ENCODE assay signal across 1 cellular context in the genomic region with DNA sequence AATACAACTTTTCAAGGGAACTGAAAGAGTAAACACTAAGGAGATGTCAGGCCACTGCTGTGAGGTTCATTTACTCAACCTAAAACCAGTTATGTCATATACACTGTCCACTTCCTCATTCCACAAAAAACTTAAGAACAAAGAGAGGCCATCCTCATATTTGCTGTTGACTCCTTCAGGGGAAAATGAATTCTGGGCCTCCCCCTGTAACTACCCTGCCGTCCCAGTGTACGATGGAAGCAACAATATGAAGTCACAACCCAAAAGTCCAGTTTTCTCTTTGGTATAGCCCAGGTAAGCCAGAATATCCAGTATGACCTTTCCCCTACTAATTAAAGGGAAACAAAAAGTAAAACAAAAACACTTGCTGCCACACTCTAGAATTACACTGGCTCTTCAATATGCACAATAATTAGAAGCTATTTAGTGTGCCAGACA.
TF ChIP-seq lines count a peak whose summit lies in the region.

No MANE protein-coding gene starts in this region.

TF ChIP-seq in GM12878, 131 proteins besides CTCF, POLR2A, EP300 and RAD21 (continued from another document and continues in another):
- TF ChIP-seq, protein P1, sequence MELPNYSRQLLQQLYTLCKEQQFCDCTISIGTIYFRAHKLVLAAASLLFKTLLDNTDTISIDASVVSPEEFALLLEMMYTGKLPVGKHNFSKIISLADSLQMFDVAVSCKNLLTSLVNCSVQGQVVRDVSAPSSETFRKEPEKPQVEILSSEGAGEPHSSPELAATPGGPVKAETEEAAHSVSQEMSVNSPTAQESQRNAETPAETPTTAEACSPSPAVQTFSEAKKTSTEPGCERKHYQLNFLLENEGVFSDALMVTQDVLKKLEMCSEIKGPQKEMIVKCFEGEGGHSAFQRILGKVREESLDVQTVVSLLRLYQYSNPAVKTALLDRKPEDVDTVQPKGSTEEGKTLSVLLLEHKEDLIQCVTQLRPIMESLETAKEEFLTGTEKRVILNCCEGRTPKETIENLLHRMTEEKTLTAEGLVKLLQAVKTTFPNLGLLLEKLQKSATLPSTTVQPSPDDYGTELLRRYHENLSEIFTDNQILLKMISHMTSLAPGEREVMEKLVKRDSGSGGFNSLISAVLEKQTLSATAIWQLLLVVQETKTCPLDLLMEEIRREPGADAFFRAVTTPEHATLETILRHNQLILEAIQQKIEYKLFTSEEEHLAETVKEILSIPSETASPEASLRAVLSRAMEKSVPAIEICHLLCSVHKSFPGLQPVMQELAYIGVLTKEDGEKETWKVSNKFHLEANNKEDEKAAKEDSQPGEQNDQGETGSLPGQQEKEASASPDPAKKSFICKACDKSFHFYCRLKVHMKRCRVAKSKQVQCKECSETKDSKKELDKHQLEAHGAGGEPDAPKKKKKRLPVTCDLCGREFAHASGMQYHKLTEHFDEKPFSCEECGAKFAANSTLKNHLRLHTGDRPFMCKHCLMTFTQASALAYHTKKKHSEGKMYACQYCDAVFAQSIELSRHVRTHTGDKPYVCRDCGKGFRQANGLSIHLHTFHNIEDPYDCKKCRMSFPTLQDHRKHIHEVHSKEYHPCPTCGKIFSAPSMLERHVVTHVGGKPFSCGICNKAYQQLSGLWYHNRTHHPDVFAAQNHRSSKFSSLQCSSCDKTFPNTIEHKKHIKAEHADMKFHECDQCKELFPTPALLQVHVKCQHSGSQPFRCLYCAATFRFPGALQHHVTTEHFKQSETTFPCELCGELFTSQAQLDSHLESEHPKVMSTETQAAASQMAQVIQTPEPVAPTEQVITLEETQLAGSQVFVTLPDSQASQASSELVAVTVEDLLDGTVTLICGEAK (IDR thresholded peaks at IDR 0.05; ENCODE audit: borderline replicate concordance), result no peak
- TF ChIP-seq TARDBP (IDR thresholded peaks at IDR 0.05; ENCODE audit: borderline replicate concordance) (no peak), HDAC6 (IDR thresholded peaks at IDR 0.05; ENCODE audit: unreplicated experiment) (no peak), CREM (IDR thresholded peaks at IDR 0.05; ENCODE audit: low read depth) (peak; percentile 81; the same call in 1 of the 2 replicates), FOXK2 (IDR thresholded peaks at IDR 0.05) (no peak), SMAD1 (IDR thresholded peaks at IDR 0.05; ENCODE audit: low read depth, partially characterized antibody) (peak; percentile 41), JUND (IDR thresholded peaks at IDR 0.05; ENCODE audit: low read depth, low read length) (peak; percentile 78; the same call in 1 of the 2 replicates), PAX8 (IDR thresholded peaks at IDR 0.05) (no peak), CEBPB (IDR thresholded peaks at IDR 0.05; ENCODE audit: borderline replicate concordance in 1 of 2, low read depth in 2 of 2, low read length in 2 of 2) (0 out of 4 replicates have a peak, but pooled peaks of 1 of the 2 experiments have one; percentile 54), FOS (IDR thresholded peaks at IDR 0.05; ENCODE audit: borderline replicate concordance, extremely low read depth, insufficient read length) (no peak), RCOR1 (conservative IDR thresholded peaks at IDR 0.05; ENCODE audit: low read depth, low read length) (no peak; the same call in 1 of the 2 replicates), SUZ12 (IDR thresholded peaks at IDR 0.05; ENCODE audit: unreplicated experiment) (no peak), WRNIP1 (IDR thresholded peaks at IDR 0.05; ENCODE audit: borderline replicate concordance, low read depth, low read length) (no peak), RFX5 (IDR thresholded peaks at IDR 0.05; ENCODE audit: low read depth, low read length) (no peak), MTA2 (IDR thresholded peaks at IDR 0.05; ENCODE audit: low read depth) (peak; percentile 94), NR2C1 (IDR thresholded peaks at IDR 0.05) (peak; percentile 81), IRF4 (IDR thresholded peaks at IDR 0.05; ENCODE audit: low read depth, low read length) (peak; percentile 97), ZNF207 (IDR thresholded peaks at IDR 0.05; ENCODE audit: borderline replicate concordance) (0 out of 2 replicates have a peak, but pooled peaks have one; percentile 16), NFIC (IDR thresholded peaks at IDR 0.05; ENCODE audit: low read depth, low read length) (peak; percentile 86), ZBED1 (IDR thresholded peaks at IDR 0.05; ENCODE audit: borderline replicate concordance) (no peak), ZSCAN29 (IDR thresholded peaks at IDR 0.05) (no peak), FOXM1 (IDR thresholded peaks at IDR 0.05; ENCODE audit: low read depth, low read length) (peak; percentile 55; the same call in 1 of the 2 replicates), MTA3 (IDR thresholded peaks at IDR 0.05; ENCODE audit: borderline replicate concordance, low read length) (peak; percentile 77; the same call in 1 of the 2 replicates), BCL11A (IDR thresholded peaks at IDR 0.05; ENCODE audit: low read depth, low read length) (peak; percentile 88; the same call in 1 of the 2 replicates), EED (IDR thresholded peaks at IDR 0.05; ENCODE audit: low read depth) (peak; percentile 80)
- TF ChIP-seq, protein P2, sequence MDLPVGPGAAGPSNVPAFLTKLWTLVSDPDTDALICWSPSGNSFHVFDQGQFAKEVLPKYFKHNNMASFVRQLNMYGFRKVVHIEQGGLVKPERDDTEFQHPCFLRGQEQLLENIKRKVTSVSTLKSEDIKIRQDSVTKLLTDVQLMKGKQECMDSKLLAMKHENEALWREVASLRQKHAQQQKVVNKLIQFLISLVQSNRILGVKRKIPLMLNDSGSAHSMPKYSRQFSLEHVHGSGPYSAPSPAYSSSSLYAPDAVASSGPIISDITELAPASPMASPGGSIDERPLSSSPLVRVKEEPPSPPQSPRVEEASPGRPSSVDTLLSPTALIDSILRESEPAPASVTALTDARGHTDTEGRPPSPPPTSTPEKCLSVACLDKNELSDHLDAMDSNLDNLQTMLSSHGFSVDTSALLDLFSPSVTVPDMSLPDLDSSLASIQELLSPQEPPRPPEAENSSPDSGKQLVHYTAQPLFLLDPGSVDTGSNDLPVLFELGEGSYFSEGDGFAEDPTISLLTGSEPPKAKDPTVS (IDR thresholded peaks at IDR 0.05; ENCODE audit: low read depth, low read length), result no peak
- TF ChIP-seq, protein P3, sequence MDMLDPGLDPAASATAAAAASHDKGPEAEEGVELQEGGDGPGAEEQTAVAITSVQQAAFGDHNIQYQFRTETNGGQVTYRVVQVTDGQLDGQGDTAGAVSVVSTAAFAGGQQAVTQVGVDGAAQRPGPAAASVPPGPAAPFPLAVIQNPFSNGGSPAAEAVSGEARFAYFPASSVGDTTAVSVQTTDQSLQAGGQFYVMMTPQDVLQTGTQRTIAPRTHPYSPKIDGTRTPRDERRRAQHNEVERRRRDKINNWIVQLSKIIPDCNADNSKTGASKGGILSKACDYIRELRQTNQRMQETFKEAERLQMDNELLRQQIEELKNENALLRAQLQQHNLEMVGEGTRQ (IDR thresholded peaks at IDR 0.05; ENCODE audit: borderline replicate concordance, low read depth, low read length), result no peak
- TF ChIP-seq, protein P4, sequence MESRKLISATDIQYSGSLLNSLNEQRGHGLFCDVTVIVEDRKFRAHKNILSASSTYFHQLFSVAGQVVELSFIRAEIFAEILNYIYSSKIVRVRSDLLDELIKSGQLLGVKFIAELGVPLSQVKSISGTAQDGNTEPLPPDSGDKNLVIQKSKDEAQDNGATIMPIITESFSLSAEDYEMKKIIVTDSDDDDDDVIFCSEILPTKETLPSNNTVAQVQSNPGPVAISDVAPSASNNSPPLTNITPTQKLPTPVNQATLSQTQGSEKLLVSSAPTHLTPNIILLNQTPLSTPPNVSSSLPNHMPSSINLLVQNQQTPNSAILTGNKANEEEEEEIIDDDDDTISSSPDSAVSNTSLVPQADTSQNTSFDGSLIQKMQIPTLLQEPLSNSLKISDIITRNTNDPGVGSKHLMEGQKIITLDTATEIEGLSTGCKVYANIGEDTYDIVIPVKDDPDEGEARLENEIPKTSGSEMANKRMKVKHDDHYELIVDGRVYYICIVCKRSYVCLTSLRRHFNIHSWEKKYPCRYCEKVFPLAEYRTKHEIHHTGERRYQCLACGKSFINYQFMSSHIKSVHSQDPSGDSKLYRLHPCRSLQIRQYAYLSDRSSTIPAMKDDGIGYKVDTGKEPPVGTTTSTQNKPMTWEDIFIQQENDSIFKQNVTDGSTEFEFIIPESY (IDR thresholded peaks at IDR 0.05), result no peak
- TF ChIP-seq, protein P5, sequence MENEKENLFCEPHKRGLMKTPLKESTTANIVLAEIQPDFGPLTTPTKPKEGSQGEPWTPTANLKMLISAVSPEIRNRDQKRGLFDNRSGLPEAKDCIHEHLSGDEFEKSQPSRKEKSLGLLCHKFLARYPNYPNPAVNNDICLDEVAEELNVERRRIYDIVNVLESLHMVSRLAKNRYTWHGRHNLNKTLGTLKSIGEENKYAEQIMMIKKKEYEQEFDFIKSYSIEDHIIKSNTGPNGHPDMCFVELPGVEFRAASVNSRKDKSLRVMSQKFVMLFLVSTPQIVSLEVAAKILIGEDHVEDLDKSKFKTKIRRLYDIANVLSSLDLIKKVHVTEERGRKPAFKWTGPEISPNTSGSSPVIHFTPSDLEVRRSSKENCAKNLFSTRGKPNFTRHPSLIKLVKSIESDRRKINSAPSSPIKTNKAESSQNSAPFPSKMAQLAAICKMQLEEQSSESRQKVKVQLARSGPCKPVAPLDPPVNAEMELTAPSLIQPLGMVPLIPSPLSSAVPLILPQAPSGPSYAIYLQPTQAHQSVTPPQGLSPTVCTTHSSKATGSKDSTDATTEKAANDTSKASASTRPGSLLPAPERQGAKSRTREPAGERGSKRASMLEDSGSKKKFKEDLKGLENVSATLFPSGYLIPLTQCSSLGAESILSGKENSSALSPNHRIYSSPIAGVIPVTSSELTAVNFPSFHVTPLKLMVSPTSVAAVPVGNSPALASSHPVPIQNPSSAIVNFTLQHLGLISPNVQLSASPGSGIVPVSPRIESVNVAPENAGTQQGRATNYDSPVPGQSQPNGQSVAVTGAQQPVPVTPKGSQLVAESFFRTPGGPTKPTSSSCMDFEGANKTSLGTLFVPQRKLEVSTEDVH (IDR thresholded peaks at IDR 0.05; ENCODE audit: low read depth, partially characterized antibody), result no peak
- TF ChIP-seq, protein P6, sequence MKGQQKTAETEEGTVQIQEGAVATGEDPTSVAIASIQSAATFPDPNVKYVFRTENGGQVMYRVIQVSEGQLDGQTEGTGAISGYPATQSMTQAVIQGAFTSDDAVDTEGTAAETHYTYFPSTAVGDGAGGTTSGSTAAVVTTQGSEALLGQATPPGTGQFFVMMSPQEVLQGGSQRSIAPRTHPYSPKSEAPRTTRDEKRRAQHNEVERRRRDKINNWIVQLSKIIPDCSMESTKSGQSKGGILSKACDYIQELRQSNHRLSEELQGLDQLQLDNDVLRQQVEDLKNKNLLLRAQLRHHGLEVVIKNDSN (IDR thresholded peaks at IDR 0.05; ENCODE audit: borderline replicate concordance, extremely low read length, insufficient read depth, low read depth, low read length), result no peak
- TF ChIP-seq, protein P7, sequence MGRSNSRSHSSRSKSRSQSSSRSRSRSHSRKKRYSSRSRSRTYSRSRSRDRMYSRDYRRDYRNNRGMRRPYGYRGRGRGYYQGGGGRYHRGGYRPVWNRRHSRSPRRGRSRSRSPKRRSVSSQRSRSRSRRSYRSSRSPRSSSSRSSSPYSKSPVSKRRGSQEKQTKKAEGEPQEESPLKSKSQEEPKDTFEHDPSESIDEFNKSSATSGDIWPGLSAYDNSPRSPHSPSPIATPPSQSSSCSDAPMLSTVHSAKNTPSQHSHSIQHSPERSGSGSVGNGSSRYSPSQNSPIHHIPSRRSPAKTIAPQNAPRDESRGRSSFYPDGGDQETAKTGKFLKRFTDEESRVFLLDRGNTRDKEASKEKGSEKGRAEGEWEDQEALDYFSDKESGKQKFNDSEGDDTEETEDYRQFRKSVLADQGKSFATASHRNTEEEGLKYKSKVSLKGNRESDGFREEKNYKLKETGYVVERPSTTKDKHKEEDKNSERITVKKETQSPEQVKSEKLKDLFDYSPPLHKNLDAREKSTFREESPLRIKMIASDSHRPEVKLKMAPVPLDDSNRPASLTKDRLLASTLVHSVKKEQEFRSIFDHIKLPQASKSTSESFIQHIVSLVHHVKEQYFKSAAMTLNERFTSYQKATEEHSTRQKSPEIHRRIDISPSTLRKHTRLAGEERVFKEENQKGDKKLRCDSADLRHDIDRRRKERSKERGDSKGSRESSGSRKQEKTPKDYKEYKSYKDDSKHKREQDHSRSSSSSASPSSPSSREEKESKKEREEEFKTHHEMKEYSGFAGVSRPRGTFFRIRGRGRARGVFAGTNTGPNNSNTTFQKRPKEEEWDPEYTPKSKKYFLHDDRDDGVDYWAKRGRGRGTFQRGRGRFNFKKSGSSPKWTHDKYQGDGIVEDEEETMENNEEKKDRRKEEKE (IDR thresholded peaks at IDR 0.05), result no peak
- TF ChIP-seq, protein P8, sequence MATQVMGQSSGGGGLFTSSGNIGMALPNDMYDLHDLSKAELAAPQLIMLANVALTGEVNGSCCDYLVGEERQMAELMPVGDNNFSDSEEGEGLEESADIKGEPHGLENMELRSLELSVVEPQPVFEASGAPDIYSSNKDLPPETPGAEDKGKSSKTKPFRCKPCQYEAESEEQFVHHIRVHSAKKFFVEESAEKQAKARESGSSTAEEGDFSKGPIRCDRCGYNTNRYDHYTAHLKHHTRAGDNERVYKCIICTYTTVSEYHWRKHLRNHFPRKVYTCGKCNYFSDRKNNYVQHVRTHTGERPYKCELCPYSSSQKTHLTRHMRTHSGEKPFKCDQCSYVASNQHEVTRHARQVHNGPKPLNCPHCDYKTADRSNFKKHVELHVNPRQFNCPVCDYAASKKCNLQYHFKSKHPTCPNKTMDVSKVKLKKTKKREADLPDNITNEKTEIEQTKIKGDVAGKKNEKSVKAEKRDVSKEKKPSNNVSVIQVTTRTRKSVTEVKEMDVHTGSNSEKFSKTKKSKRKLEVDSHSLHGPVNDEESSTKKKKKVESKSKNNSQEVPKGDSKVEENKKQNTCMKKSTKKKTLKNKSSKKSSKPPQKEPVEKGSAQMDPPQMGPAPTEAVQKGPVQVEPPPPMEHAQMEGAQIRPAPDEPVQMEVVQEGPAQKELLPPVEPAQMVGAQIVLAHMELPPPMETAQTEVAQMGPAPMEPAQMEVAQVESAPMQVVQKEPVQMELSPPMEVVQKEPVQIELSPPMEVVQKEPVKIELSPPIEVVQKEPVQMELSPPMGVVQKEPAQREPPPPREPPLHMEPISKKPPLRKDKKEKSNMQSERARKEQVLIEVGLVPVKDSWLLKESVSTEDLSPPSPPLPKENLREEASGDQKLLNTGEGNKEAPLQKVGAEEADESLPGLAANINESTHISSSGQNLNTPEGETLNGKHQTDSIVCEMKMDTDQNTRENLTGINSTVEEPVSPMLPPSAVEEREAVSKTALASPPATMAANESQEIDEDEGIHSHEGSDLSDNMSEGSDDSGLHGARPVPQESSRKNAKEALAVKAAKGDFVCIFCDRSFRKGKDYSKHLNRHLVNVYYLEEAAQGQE (IDR thresholded peaks at IDR 0.05; ENCODE audit: low read depth, low read length), result no peak
- TF ChIP-seq, protein P9, sequence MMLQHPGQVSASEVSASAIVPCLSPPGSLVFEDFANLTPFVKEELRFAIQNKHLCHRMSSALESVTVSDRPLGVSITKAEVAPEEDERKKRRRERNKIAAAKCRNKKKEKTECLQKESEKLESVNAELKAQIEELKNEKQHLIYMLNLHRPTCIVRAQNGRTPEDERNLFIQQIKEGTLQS (IDR thresholded peaks at IDR 0.05; ENCODE audit: borderline replicate concordance, extremely low read depth, low read depth, low read length), result no peak
- TF ChIP-seq, protein P10, sequence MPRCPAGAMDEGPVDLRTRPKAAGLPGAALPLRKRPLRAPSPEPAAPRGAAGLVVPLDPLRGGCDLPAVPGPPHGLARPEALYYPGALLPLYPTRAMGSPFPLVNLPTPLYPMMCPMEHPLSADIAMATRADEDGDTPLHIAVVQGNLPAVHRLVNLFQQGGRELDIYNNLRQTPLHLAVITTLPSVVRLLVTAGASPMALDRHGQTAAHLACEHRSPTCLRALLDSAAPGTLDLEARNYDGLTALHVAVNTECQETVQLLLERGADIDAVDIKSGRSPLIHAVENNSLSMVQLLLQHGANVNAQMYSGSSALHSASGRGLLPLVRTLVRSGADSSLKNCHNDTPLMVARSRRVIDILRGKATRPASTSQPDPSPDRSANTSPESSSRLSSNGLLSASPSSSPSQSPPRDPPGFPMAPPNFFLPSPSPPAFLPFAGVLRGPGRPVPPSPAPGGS (IDR thresholded peaks at IDR 0.05; ENCODE audit: borderline replicate concordance, insufficient read depth, low read depth, low read length, poor library complexity, severe bottlenecking), result no peak
